In genomic region chr12:123972448-123973401, GRCh38 we compare ENCODE assay signal across 8 cellular contexts. TPM values are rescaled to one million over a fixed set of nuclear protein-coding genes. Genes with fewer than 3 reads are reported as not detected.
A peak's percentile ranks its signal among the peaks of the same experiment; 100 is the strongest.
DNase-seq lines count a peak whose midpoint lies in the region; ATAC-seq and TF ChIP-seq lines count a peak whose summit lies in the region.

Gene CCDC92, minus strand, starts transcription at chr12:123972831. Its CDS starts 28,526 bp downstream, at chr12:123944305.
Gene ZNF664, plus strand, starts transcription at chr12:123973215. Its CDS starts 38,930 bp downstream, at chr12:124012145.

- H3K27ac ChIP-seq in SK-N-MC (0 out of 2 replicates have a peak within 1 kb of the TSS, but pooled peaks have one; percentile 14), ovary (peak within 1 kb of the TSS; percentile 96 to 98), thymus (ENCODE audit: low read depth) (peak within 1 kb of the TSS; percentile 79)

- peak; percentile 39 for TF ChIP-seq POLR2A in ovary (IDR thresholded peaks at IDR 0.05)

- intact Hi-C loops in ovary (cut with DNase I): no loop called here

- no peaks in the 10 kb centered on the region for H3K9me3 Mint-ChIP-seq in activated naive CD4-positive, alpha-beta T cell treated with anti-CD3 and anti-CD28 coated beads, Interleukin-2, amount 50 U/mL, for 72 hours

- TF ChIP-seq CTCF in ovary (IDR thresholded peaks at IDR 0.05): peak in 2 of 3 donors; percentile 34 to 41

- WGBS in ovary, 3 donors: 1% methylated on average over 39 to 130 of the region's 138 CpGs
- WGBS in thymus: under 1% methylated on average over 138 of the region's 138 CpGs

- DNase-seq in HEK293T (ENCODE audit: extremely low spot score): peak; percentile 96
- peak; percentile 46 for DNase-seq in MV-4-11 (lab: John Stamatoyannopoulos, UW)
- DNase-seq in SK-N-MC (ENCODE audit: low read depth, low spot score): no peak
- peak; percentile 94 to 95 for DNase-seq in activated naive CD4-positive, alpha-beta T cell treated with anti-CD3 and anti-CD28 coated beads, Interleukin-2, amount 50 U/mL, for 72 hours (ENCODE audit: low spot score in 2 of 2)
- DNase-seq in glomerular visceral epithelial cell (ENCODE audit: extremely low spot score): peak; percentile 94
- DNase-seq in ovary: peak; percentile 93 to 96 (median 96)

- no peaks in the 10 kb centered on the region for H3K9me3 ChIP-seq in SK-N-MC (ENCODE audit: low read depth, low read length)
- no peaks in the 10 kb centered on the region for H3K9me3 ChIP-seq in ovary
- H3K9me3 ChIP-seq in thymus (ENCODE audit: control insufficient read depth): no peaks in the 10 kb centered on the region

- H3K4me1 ChIP-seq in ovary (ENCODE audit: insufficient read depth): no peaks in the 10 kb centered on the region
- peaks cover 8% of the 10 kb centered on the region for H3K4me1 ChIP-seq in thymus (ENCODE audit: control insufficient read depth, insufficient read depth, low read length)

- H3K4me3 ChIP-seq in GM08714 (ENCODE audit: low read length) (peak within 1 kb of the TSS; percentile 90), SK-N-MC (peak within 1 kb of the TSS; percentile 91), ovary (peak within 1 kb of the TSS; percentile 84), thymus (ENCODE audit: low read length) (peak within 1 kb of the TSS; percentile 95)

- peaks cover 5 to 23% of the 10 kb centered on the region in 2 donors for H3K36me3 Mint-ChIP-seq in activated naive CD4-positive, alpha-beta T cell treated with anti-CD3 and anti-CD28 coated beads, Interleukin-2, amount 50 U/mL, for 72 hours

- peak; percentile 86 to 87 for ATAC-seq in activated naive CD4-positive, alpha-beta T cell treated with anti-CD3 and anti-CD28 coated beads, Interleukin-2, amount 50 U/mL, for 72 hours

- H3K36me3 ChIP-seq in SK-N-MC (ENCODE audit: insufficient read depth, low read length): peaks cover 32% of the 10 kb centered on the region
- H3K36me3 ChIP-seq in ovary: no peaks in the 10 kb centered on the region
- no peaks in the 10 kb centered on the region for H3K36me3 ChIP-seq in thymus (ENCODE audit: control insufficient read depth, insufficient read depth)

- TF ChIP-seq EP300 in ovary (IDR thresholded peaks at IDR 0.05): no peak

- H3K27ac Mint-ChIP-seq in activated naive CD4-positive, alpha-beta T cell treated with anti-CD3 and anti-CD28 coated beads, Interleukin-2, amount 50 U/mL, for 72 hours: peak within 1 kb of the TSS; percentile 85 to 94

- POLR2A ChIA-PET in HEK293T (lab: Yijun Ruan, JAX): no interaction called here

- peak within 1 kb of the TSS; percentile 86 for H3K9ac ChIP-seq in SK-N-MC (ENCODE audit: insufficient read length)

- CTCF ChIA-PET in HEK293T (lab: Yijun Ruan, JAX): no interaction called here

- no peaks in the 10 kb centered on the region for H3K27me3 ChIP-seq in ovary
- H3K27me3 ChIP-seq in thymus (ENCODE audit: control insufficient read depth, insufficient read depth): no peaks in the 10 kb centered on the region

TF ChIP-seq in HEK293T, 16 proteins besides CTCF, POLR2A, EP300 and RAD21:
- TF ChIP-seq BHLHE40 (IDR thresholded peaks at IDR 0.05; ENCODE audit: borderline replicate concordance) (no peak), SP1 (IDR thresholded peaks at IDR 0.05) (no peak), NFRKB (IDR thresholded peaks at IDR 0.05) (no peak), SUZ12 (IDR thresholded peaks at IDR 0.05) (no peak), ZNF384 (IDR thresholded peaks at IDR 0.05) (no peak), LEF1 (IDR thresholded peaks at IDR 0.05; ENCODE audit: borderline replicate concordance) (no peak), FOXA1 (IDR thresholded peaks at IDR 0.05) (no peak)

RNA-seq across cellular contexts. Expression of gene CCDC92, which starts in this region (rescaled TPM):
- total RNA-seq in activated naive CD4-positive, alpha-beta T cell treated with anti-CD3 and anti-CD28 coated beads, Interleukin-2, amount 50 U/mL, for 72 hours: 10 to 100 TPM in 1 of 2 donors, 1 to 10 TPM in 1; 2.6 to 13.7 TPM
- total RNA-seq in ovary: 10 to 100 TPM; 13.9 to 51.0 (median 35.2) TPM
- polyA plus RNA-seq in ovary (10 to 100 TPM; 21.9 to 34.6 TPM), thymus (34.4 TPM)

RNA-seq across cellular contexts. Expression of gene ZNF664, which starts in this region (rescaled TPM):
- total RNA-seq in activated naive CD4-positive, alpha-beta T cell treated with anti-CD3 and anti-CD28 coated beads, Interleukin-2, amount 50 U/mL, for 72 hours: 10 to 100 TPM; 30.5 to 51.1 TPM
- 10 to 100 TPM; 47.6 to 74.7 (median 67.8) TPM for total RNA-seq in ovary
- polyA plus RNA-seq in ovary (10 to 100 TPM; 33.5 to 52.5 TPM), thymus (36.0 TPM)

Comparison
In these comparisons a context has a peak if more than half of its experiments do, and no peak if none do; other contexts are left out.
1. H3K27ac ChIP-seq: peak in every context shown above with its lines; median percentile 97 in ovary; 79 in thymus; 14 in SK-N-MC.